ENCODE assay signal across 24 cellular contexts in the genomic region with DNA sequence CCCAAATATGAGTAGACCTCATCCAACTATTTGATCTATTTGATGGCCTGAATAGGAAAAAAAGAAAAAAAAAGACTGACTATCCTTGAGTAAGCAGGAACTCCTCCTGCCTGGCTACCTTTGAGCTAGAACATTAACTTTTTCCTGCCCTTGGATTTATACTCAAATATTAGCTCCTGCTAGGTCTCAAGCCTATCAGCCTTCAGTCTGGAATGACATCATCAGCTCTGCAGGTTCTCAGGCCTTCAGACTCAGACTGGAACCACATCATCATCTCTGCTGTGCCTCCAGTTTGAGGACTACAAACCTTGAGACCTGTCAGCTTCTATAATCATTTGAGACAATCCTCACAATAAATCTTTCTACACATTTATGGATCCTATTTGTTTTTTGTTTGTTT.
DNase-seq lines count a peak whose midpoint lies in the region; ATAC-seq, FAIRE-seq and TF ChIP-seq lines count a peak whose summit lies in the region.
"Had no signal": no experiment of that assay in that cellular context is flagged by ENCODE, and none has a peak within 500 bp of the region (broad histone marks: within the 10 kb centered on the region; RNA-seq: fewer than 3 reads in every experiment).

No MANE protein-coding gene starts in this region.

- ATAC-seq in HepG2 (no peak), right lobe of liver (no peak), foreskin keratinocyte (peak; percentile 15), GM19351 (IDR thresholded peaks at IDR 0.05; ENCODE audit: unreplicated experiment) (no peak)
- ATAC-seq: A549, GM12878 had no signal

- in situ Hi-C loops in HepG2 (cut with HindIII; ENCODE audit: extremely low pct_ligation_motif_present, low pct_unique_long_range_greater_than_20kb) (no loop called here), brain microvascular endothelial cell (cut with HindIII; ENCODE audit: low pct_ligation_motif_present, low sequenced_read_pairs) (no loop called here)

- no peaks in the 10 kb centered on the region for H3K36me3 ChIP-seq in HepG2 (replicated peaks in 1 of 2; ENCODE audit: control insufficient read depth in 1 of 2, insufficient read depth in 2 of 2, low read length in 2 of 2)
- no peaks in the 10 kb centered on the region for H3K36me3 ChIP-seq in right lobe of liver
- H3K36me3 ChIP-seq in brain microvascular endothelial cell (replicated peaks): no peaks in the 10 kb centered on the region
- H3K36me3 ChIP-seq: BE2C; BLaER1 treated with 17β-estradiol and CSF1 and Interleukin-3, amounts not matched to agents 10 nM and 100 nM; HAP-1 had no signal

- intact Hi-C loops in HepG2 (cut with micrococcal nuclease; ENCODE audit: unreplicated experiment) (no loop called here), right lobe of liver (cut with DNase I) (no loop called here)

- no peak for TF ChIP-seq RAD21 in HepG2 (CRISPR knock-in tag; IDR thresholded peaks at IDR 0.05)

- TF ChIP-seq CTCF in HepG2 (CRISPR knock-in tag; IDR thresholded peaks at IDR 0.05): no peak
- no peak for TF ChIP-seq CTCF in right lobe of liver (IDR thresholded peaks at IDR 0.05)
- no peak for TF ChIP-seq CTCF in foreskin keratinocyte (conservative IDR thresholded peaks at IDR 0.05)
- TF ChIP-seq CTCF in brain microvascular endothelial cell (IDR thresholded peaks at IDR 0.05; ENCODE audit: low read depth, low read length, missing control alignments): no peak

- no peak overlapping the region for H2AFZ ChIP-seq in HepG2 (ENCODE audit: low read length)

- DNase-seq in HepG2 (ENCODE audit: low spot score): no peak
- DNase-seq in right lobe of liver: no peak
- DNase-seq in amniotic epithelial cell (ENCODE audit: low read depth): peak; percentile 42
- no peak for DNase-seq in foreskin keratinocyte
- DNase-seq in GM03348 (ENCODE audit: low spot score): no peak
- DNase-seq in brain microvascular endothelial cell: no peak
- DNase-seq: 8988T; ACHN; AML-193; BE2C; CD4-positive, alpha-beta T cell; CD8-positive, alpha-beta memory T cell; DMS 273 treated with DMSO at 0.1 percent for 48 hours; DND-41; GOT3 had no signal

- no peak for TF ChIP-seq POLR2A in HepG2 (IDR thresholded peaks at IDR 0.05; ENCODE audit: insufficient read depth in 1 of 2, low read depth in 2 of 2, low read length in 2 of 2)
- no peak for TF ChIP-seq POLR2A in right lobe of liver (IDR thresholded peaks at IDR 0.05)

- no peak for FAIRE-seq in HepG2 (lab: Jason Lieb, UNC)
- FAIRE-seq: A549, D721Med, G401.6, GM12878, GM19239, H54 had no signal

- no TSS peak for BruUV-seq in HepG2 (replicated peaks; lab: Mats Ljungman, UMichigan)

- H3K27ac ChIP-seq in HepG2 (ENCODE audit: extremely low read length, insufficient read depth, low read length) (no peak overlapping the region), right lobe of liver (no peak overlapping the region), foreskin keratinocyte (no peak overlapping the region), brain microvascular endothelial cell (no peak overlapping the region)
- H3K27ac ChIP-seq: A549; BLaER1 treated with 17β-estradiol and CSF1 and Interleukin-3, amounts not matched to agents 10 nM and 100 nM had no signal

- H3K4me2 ChIP-seq in HepG2 (ENCODE audit: low read depth, low read length): no peak overlapping the region
- H3K4me2 ChIP-seq: A549; BLaER1 treated with 17β-estradiol and CSF1 and Interleukin-3, amounts not matched to agents 10 nM and 100 nM had no signal

- H4K20me1 ChIP-seq in HepG2 (ENCODE audit: insufficient read depth, low read length): no peaks in the 10 kb centered on the region
- H4K20me1 ChIP-seq: BLaER1 treated with 17β-estradiol and CSF1 and Interleukin-3, amounts not matched to agents 10 nM and 100 nM had no signal

- no peaks in the 10 kb centered on the region for H3K4me1 ChIP-seq in HepG2 (ENCODE audit: insufficient read depth, low read length)
- H3K4me1 ChIP-seq in right lobe of liver: no peaks in the 10 kb centered on the region
- no peaks in the 10 kb centered on the region for H3K4me1 ChIP-seq in foreskin keratinocyte
- H3K4me1 ChIP-seq: A549, BE2C, HAP-1 had no signal

- CTCF ChIA-PET in HepG2 (lab: Yijun Ruan, JAX; ENCODE audit: low intra/inter-chr PET ratio, low total read pairs): no interaction called here

- TF ChIP-seq EP300 in HepG2 (IDR thresholded peaks at IDR 0.05; ENCODE audit: low read depth in 2 of 2, low read length in 2 of 2) (no peak), HepG2 (CRISPR knock-in tag; IDR thresholded peaks at IDR 0.05; ENCODE audit: borderline replicate concordance) (no peak)

- POLR2A ChIA-PET in HepG2 (lab: Yijun Ruan, JAX): no interaction called here

- no peak overlapping the region for H3K4me3 ChIP-seq in HepG2 (replicated peaks in 1 of 3; ENCODE audit: insufficient read depth in 1 of 3, low read depth in 2 of 3, low read length in 3 of 3)
- H3K4me3 ChIP-seq in right lobe of liver: no peak overlapping the region
- H3K4me3 ChIP-seq in brain microvascular endothelial cell (ENCODE audit: low read depth, low read length): no peak overlapping the region
- H3K4me3 ChIP-seq: A549; BLaER1 treated with 17β-estradiol and CSF1 and Interleukin-3, amounts not matched to agents 10 nM and 100 nM; GM12878; HAP-1 had no signal

- no peaks in the 10 kb centered on the region for H3K79me2 ChIP-seq in HepG2 (ENCODE audit: insufficient read depth, low read length)

- no peak overlapping the region for H3K9ac ChIP-seq in HepG2 (ENCODE audit: insufficient read depth, low read depth, low read length)
- H3K9ac ChIP-seq: BLaER1 treated with 17β-estradiol and CSF1 and Interleukin-3, amounts not matched to agents 10 nM and 100 nM had no signal

- no peaks in the 10 kb centered on the region for H3K27me3 ChIP-seq in HepG2 (ENCODE audit: control insufficient read depth in 1 of 2, insufficient read depth in 2 of 2, low read length in 2 of 2)
- H3K27me3 ChIP-seq in right lobe of liver: no peaks in the 10 kb centered on the region
- no peaks in the 10 kb centered on the region for H3K27me3 ChIP-seq in foreskin keratinocyte
- no peaks in the 10 kb centered on the region for H3K27me3 ChIP-seq in brain microvascular endothelial cell (replicated peaks)
- H3K27me3 ChIP-seq: BE2C; BLaER1 treated with 17β-estradiol and CSF1 and Interleukin-3, amounts not matched to agents 10 nM and 100 nM had no signal

- H3K9me3 ChIP-seq in HepG2 (ENCODE audit: low read length): peaks cover 71% of the 10 kb centered on the region
- no peaks in the 10 kb centered on the region for H3K9me3 ChIP-seq in right lobe of liver
- H3K9me3 ChIP-seq: A549; BLaER1 treated with 17β-estradiol and CSF1 and Interleukin-3, amounts not matched to agents 10 nM and 100 nM; HAP-1 had no signal

TF ChIP-seq in HepG2, 621 proteins besides CTCF, POLR2A, EP300 and RAD21:
- TF ChIP-seq ATF7 (IDR thresholded peaks at IDR 0.05) (peak; percentile 31; the same call in 1 of the 2 replicates), ATF7 (CRISPR knock-in tag; IDR thresholded peaks at IDR 0.05) (no peak)
- TF ChIP-seq, protein P1, sequence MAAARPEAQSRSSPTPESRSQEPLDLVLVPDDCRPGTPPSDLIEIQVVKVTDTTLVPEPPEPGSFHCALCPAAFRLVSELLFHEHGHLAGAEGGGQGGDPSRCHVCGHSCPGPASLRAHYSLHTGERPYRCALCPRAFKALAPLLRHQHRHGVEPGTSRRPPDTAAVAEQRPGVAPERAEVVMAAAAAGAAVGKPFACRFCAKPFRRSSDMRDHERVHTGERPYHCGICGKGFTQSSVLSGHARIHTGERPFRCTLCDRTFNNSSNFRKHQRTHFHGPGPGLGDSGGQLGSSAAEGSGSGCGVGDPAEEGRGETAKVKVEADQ (CRISPR knock-in tag; IDR thresholded peaks at IDR 0.05; ENCODE audit: borderline replicate concordance): no peak
